In the genomic region with DNA sequence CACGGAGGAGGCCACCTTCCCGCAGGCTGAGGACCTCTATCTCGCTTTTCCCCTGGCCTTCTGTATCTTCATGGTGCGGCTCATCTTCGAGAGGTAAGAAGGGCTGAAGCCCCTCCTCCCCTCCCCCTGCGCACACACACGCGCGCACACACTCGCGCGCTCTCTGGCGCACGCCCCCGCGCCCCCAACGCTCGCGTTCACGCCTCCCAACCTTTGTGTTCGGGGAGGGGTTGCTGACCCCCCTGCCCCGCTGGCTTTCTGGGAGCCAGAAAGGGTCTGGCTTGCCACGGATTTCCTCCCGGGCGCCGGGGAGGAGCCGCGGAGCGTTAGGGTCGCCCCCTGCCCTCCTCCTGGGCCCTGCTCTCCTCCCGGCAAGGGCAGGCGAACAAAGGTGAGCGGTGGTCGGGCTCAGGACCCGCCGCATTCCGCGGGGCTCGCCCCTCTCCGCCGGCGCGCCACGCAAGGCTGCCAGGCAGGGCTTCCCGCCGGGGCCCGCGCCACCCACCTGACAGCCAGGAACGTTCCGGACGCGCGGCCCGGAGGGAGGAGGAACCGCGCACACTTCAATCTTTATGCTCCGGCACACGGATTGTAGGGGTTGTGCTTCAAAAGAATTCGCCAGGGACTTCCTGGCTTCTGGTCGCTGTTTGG, we compare ENCODE assay signal across 8 cellular contexts. TPM values are rescaled to one million over a fixed set of nuclear protein-coding genes. Genes with fewer than 3 reads are reported as not detected.
A peak's percentile ranks its signal among the peaks of the same experiment; 100 is the strongest.
DNase-seq lines count a peak whose midpoint lies in the region; ATAC-seq and TF ChIP-seq lines count a peak whose summit lies in the region.

No MANE protein-coding gene starts in this region.

- H3K27ac ChIP-seq in psoas muscle: peak overlapping the region; percentile 88

- no peak overlapping the region for H3K4me3 Mint-ChIP-seq in activated naive CD8-positive, alpha-beta T cell treated with anti-CD3 and anti-CD28 coated beads, Interleukin-2, amount 10 ng/mL, durations not matched to agents 7 days and 5 days

- H3K36me3 Mint-ChIP-seq in activated naive CD8-positive, alpha-beta T cell treated with anti-CD3 and anti-CD28 coated beads, Interleukin-2, amount 10 ng/mL, durations not matched to agents 7 days and 5 days: peaks cover 9% of the 10 kb centered on the region

- H3K36me3 ChIP-seq in psoas muscle (ENCODE audit: insufficient read depth in 1 of 2, low read depth in 1 of 2): no peaks in the 10 kb centered on the region

- DNase-seq in Ammon's horn (ENCODE audit: low spot score) (peak; percentile 37), NCI-H748 (lab: John Stamatoyannopoulos, UW; ENCODE audit: unreplicated experiment) (peak; percentile 84), left ventricle myocardium superior (peak; percentile 68), psoas muscle (peak; percentile 43 to 62), NCI-H774 (lab: John Stamatoyannopoulos, UW) (no peak)
- DNase-seq in activated naive CD8-positive, alpha-beta T cell treated with anti-CD3 and anti-CD28 coated beads, Interleukin-2, amount 10 ng/mL, durations not matched to agents 7 days and 5 days: peak; percentile 71

- ATAC-seq in GM18519 (IDR thresholded peaks at IDR 0.05; ENCODE audit: low FRiP score, unreplicated experiment) (peak; percentile 10), HG03064 (IDR thresholded peaks at IDR 0.05; ENCODE audit: low read depth, unreplicated experiment) (peak; percentile 32), left ventricle myocardium superior (peak; percentile 65), psoas muscle (peak; percentile 42 to 70 (median 60))
- ATAC-seq in activated naive CD8-positive, alpha-beta T cell treated with anti-CD3 and anti-CD28 coated beads, Interleukin-2, amount 10 ng/mL, durations not matched to agents 7 days and 5 days (ENCODE audit: low read depth): peak; percentile 34

- peak overlapping the region; percentile 65 for H3K27ac Mint-ChIP-seq in activated naive CD8-positive, alpha-beta T cell treated with anti-CD3 and anti-CD28 coated beads, Interleukin-2, amount 10 ng/mL, durations not matched to agents 7 days and 5 days

- H3K4me1 ChIP-seq in psoas muscle: peaks cover 20% of the 10 kb centered on the region

- H3K9me3 Mint-ChIP-seq in activated naive CD8-positive, alpha-beta T cell treated with anti-CD3 and anti-CD28 coated beads, Interleukin-2, amount 10 ng/mL, durations not matched to agents 7 days and 5 days: no peaks in the 10 kb centered on the region

- no peaks in the 10 kb centered on the region for H3K27me3 ChIP-seq in psoas muscle (ENCODE audit: insufficient read depth in 3 of 3, low read length in 2 of 3)

- intact Hi-C loops in left ventricle myocardium superior (cut with micrococcal nuclease) (loop anchor here (2.0 kb wide), 1 partner anchor 74 kb away; no protein-coding TSS in a partner anchor), psoas muscle (cut with DNase I) (loop anchor here (5.0 kb wide), 3 partner anchors 66 to 186 kb away; no protein-coding TSS in a partner anchor)

- no peaks in the 10 kb centered on the region for H3K9me3 ChIP-seq in psoas muscle

- WGBS in psoas muscle, 3 donors: 0 to 1% (median 0%) methylated on average over 46 to 60 of the region's 60 CpGs

- POLR2A ChIA-PET in activated naive CD8-positive, alpha-beta T cell treated with anti-CD3 and anti-CD28 coated beads, Interleukin-2, amount 10 ng/mL, durations not matched to agents 7 days and 5 days (lab: Charles Lee): interaction anchor here (1.0 to 1.8 kb wide), 5 partner anchors 10 to 300 kb away, joined by 3 to 12 read pairs (median 5); no protein-coding TSS in a partner anchor

- H3K4me3 ChIP-seq in psoas muscle: peak overlapping the region; percentile 98

- H3K4me1 Mint-ChIP-seq in activated naive CD8-positive, alpha-beta T cell treated with anti-CD3 and anti-CD28 coated beads, Interleukin-2, amount 10 ng/mL, durations not matched to agents 7 days and 5 days: peaks cover 32% of the 10 kb centered on the region

- no peaks in the 10 kb centered on the region for H3K27me3 Mint-ChIP-seq in activated naive CD8-positive, alpha-beta T cell treated with anti-CD3 and anti-CD28 coated beads, Interleukin-2, amount 10 ng/mL, durations not matched to agents 7 days and 5 days

- TF ChIP-seq CTCF in psoas muscle (IDR thresholded peaks at IDR 0.05): no peak

RNA-seq across cellular contexts. Expression of a gene that starts 0.6 kb away (rescaled TPM):
- total RNA-seq in activated naive CD8-positive, alpha-beta T cell treated with anti-CD3 and anti-CD28 coated beads, Interleukin-2, amount 10 ng/mL, durations not matched to agents 7 days and 5 days: 10 to 100 TPM; 11.9 to 12.2 TPM
- total RNA-seq in left ventricle myocardium superior (71.7 TPM), psoas muscle (10 to 100 TPM; 11.2 to 18.1 (median 13.5) TPM)
- polyA plus RNA-seq in psoas muscle: 1 to 10 TPM; 4.8 to 6.9 (median 4.8) TPM

Comparison
In these comparisons a context has a peak if more than half of its experiments do, and no peak if none do; other contexts are left out.
1. ATAC-seq: peak in every context shown above with its lines; median percentile 65 in left ventricle myocardium superior; 60 in psoas muscle; 34 in activated naive CD8-positive, alpha-beta T cell treated with anti-CD3 and anti-CD28 coated beads, Interleukin-2, amount 10 ng/mL, durations not matched to agents 7 days and 5 days; 32 in HG03064; 10 in GM18519.